In genomic region chr9:33136721-33137120, GRCh38 we compare ENCODE assay signal across 11 cellular contexts. TPM values are rescaled to one million over a fixed set of nuclear protein-coding genes. Genes with fewer than 3 reads are reported as not detected.
DNase-seq lines count a peak whose midpoint lies in the region; ATAC-seq and TF ChIP-seq lines count a peak whose summit lies in the region.
"Had no signal": no experiment of that assay in that cellular context is flagged by ENCODE, and none has a peak within 500 bp of the region (broad histone marks: within the 10 kb centered on the region; RNA-seq: fewer than 3 reads in every experiment).

No MANE protein-coding gene starts in this region.

- POLR2A ChIA-PET in IMR-90 (lab: Charles Lee; ENCODE audit: unreplicated experiment) = no interaction called here

- TF ChIP-seq CTCF in right atrium auricular region (IDR thresholded peaks at IDR 0.05) = no peak
- TF ChIP-seq CTCF in IMR-90 (conservative IDR thresholded peaks at IDR 0.05; ENCODE audit: low read depth, low read length) = no peak
- TF ChIP-seq CTCF in glutamatergic neuron (IDR thresholded peaks at IDR 0.05; ENCODE audit: partially characterized antibody, unreplicated experiment) = no peak
- TF ChIP-seq CTCF in lower lobe of right lung (IDR thresholded peaks at IDR 0.05) = no peak
- TF ChIP-seq CTCF in dorsolateral prefrontal cortex (IDR thresholded peaks at IDR 0.05 in 54 of 56, conservative IDR thresholded peaks at IDR 0.05 in 2 of 56; ENCODE audit: low read depth in 1 of 56, partially characterized antibody in 56 of 56) = no peak

- H2BK5ac ChIP-seq in IMR-90 (ENCODE audit: low read depth, low read length, poor library complexity, severe bottlenecking) = no peak overlapping the region

- H2BK20ac ChIP-seq in IMR-90 (ENCODE audit: low read depth, low read length) = no peak overlapping the region

- H3K9me3 Mint-ChIP-seq in immature natural killer cell (no peaks in the 10 kb centered on the region), glutamatergic neuron (ENCODE audit: unreplicated experiment) (peaks cover 5% of the 10 kb centered on the region)

- H3K9me3 ChIP-seq in right atrium auricular region = no peaks in the 10 kb centered on the region
- H3K9me3 ChIP-seq in IMR-90 (ENCODE audit: control insufficient read depth, insufficient read depth, low read length) = no peaks in the 10 kb centered on the region
- H3K9me3 ChIP-seq in lower lobe of right lung = no peaks in the 10 kb centered on the region
- H3K9me3 ChIP-seq: SJCRH30 had no signal

- H4K20me1 ChIP-seq in IMR-90 (ENCODE audit: insufficient read depth, low read length) = peaks cover 45% of the 10 kb centered on the region

- H3K36me3 ChIP-seq in right atrium auricular region (peaks cover 26% of the 10 kb centered on the region), IMR-90 (ENCODE audit: control insufficient read depth, insufficient read depth, low read length) (peaks cover 14% of the 10 kb centered on the region; the same call in 1 of the 2 replicates), lower lobe of right lung (peaks cover 33% of the 10 kb centered on the region)
- H3K36me3 ChIP-seq: SJCRH30 had no signal

- H2AK9ac ChIP-seq in IMR-90 (replicated peaks; ENCODE audit: low read depth, low read length, poor library complexity) = no peak overlapping the region

- H2AFZ ChIP-seq in IMR-90 (replicated peaks; ENCODE audit: low read length, poor library complexity) = no peak overlapping the region

- H2BK120ac ChIP-seq in IMR-90 (ENCODE audit: low read depth, low read length) = no peak overlapping the region

- H3K79me1 ChIP-seq in IMR-90 (ENCODE audit: low read depth in 1 of 2, low read length in 2 of 2) = peaks cover 47 to 86% of the 10 kb centered on the region in 2 experiments

- in situ Hi-C loops in IMR-90 (cut with MboI; ENCODE audit: low sequenced_read_pairs) = no loop called here

- H3K27me3 ChIP-seq in right atrium auricular region = no peaks in the 10 kb centered on the region
- no peaks in the 10 kb centered on the region for H3K27me3 ChIP-seq in IMR-90 (ENCODE audit: control insufficient read depth, insufficient read depth, low read length)
- no peaks in the 10 kb centered on the region for H3K27me3 ChIP-seq in lower lobe of right lung (ENCODE audit: low read depth)
- no peaks in the 10 kb centered on the region for H3K27me3 ChIP-seq in dorsolateral prefrontal cortex
- H3K27me3 ChIP-seq: SJCRH30 had no signal

- peaks cover 14 to 26% (median 17%) of the 10 kb centered on the region in 3 donors for H3K36me3 Mint-ChIP-seq in immature natural killer cell
- H3K36me3 Mint-ChIP-seq in glutamatergic neuron (ENCODE audit: unreplicated experiment) = no peaks in the 10 kb centered on the region

- H2BK15ac ChIP-seq in IMR-90 (ENCODE audit: low read depth, low read length) = no peak overlapping the region

- H3K56ac ChIP-seq in IMR-90 (ENCODE audit: extremely low read depth, insufficient read depth, low read length) = no peak overlapping the region

- 0 out of 2 replicates have a peak overlapping the region, but pooled peaks have one; percentile 6 for H3K14ac ChIP-seq in IMR-90 (replicated peaks; ENCODE audit: low read depth, low read length)

- H3K4me1 Mint-ChIP-seq in immature natural killer cell = peaks cover 89 to 94% of the 10 kb centered on the region in 2 donors
- peaks cover 9% of the 10 kb centered on the region for H3K4me1 Mint-ChIP-seq in glutamatergic neuron (ENCODE audit: low read depth, unreplicated experiment)

- no peak overlapping the region for H4K91ac ChIP-seq in IMR-90 (ENCODE audit: insufficient read depth, low read depth, low read length)

- H3K9ac ChIP-seq in IMR-90 (ENCODE audit: low read depth, low read length) = no peak overlapping the region

- ATAC-seq in left cardiac atrium (no peak), IMR-90 (ENCODE audit: low read depth) (no peak), lower lobe of right lung (no peak)

- H3K23ac ChIP-seq in IMR-90 (ENCODE audit: low read depth, low read length) = no peak overlapping the region

- H3K27ac ChIP-seq in right atrium auricular region (peak overlapping the region; percentile 49 to 65), IMR-90 (ENCODE audit: insufficient read depth, low read length) (no peak overlapping the region), lower lobe of right lung (no peak overlapping the region), dorsolateral prefrontal cortex (no peak overlapping the region)
- H3K27ac ChIP-seq: SJCRH30 had no signal

- H3K4me3 Mint-ChIP-seq in immature natural killer cell (peak overlapping the region; percentile 68 to 88 (median 77)), glutamatergic neuron (ENCODE audit: unreplicated experiment) (no peak overlapping the region)

- CTCF ChIA-PET in IMR-90 (lab: Yijun Ruan, JAX) = no interaction called here

- H3K18ac ChIP-seq in IMR-90 (ENCODE audit: low read depth, low read length) = no peak overlapping the region

- no peak overlapping the region for H3K4me3 ChIP-seq in right atrium auricular region
- H3K4me3 ChIP-seq in IMR-90 (ENCODE audit: insufficient read depth, low read depth, low read length) = no peak overlapping the region
- H3K4me3 ChIP-seq in lower lobe of right lung = no peak overlapping the region
- H3K4me3 ChIP-seq in dorsolateral prefrontal cortex = no peak overlapping the region
- H3K4me3 ChIP-seq: SJCRH30 had no signal

- BruUV-seq in IMR-90 (replicated peaks; lab: Mats Ljungman, UMichigan) = no TSS peak

- peaks cover 0 to 97% of the 10 kb centered on the region in 2 donors for H3K4me1 ChIP-seq in right atrium auricular region
- H3K4me1 ChIP-seq in IMR-90 (ENCODE audit: control insufficient read depth, insufficient read depth, low read length) = peaks cover 26% of the 10 kb centered on the region
- peaks cover 74% of the 10 kb centered on the region for H3K4me1 ChIP-seq in lower lobe of right lung

- no peak for TF ChIP-seq POLR2A in IMR-90 (IDR thresholded peaks at IDR 0.05; ENCODE audit: low read depth, low read length)

- DNase-seq in right atrium auricular region (ENCODE audit: low spot score) (no peak), left cardiac atrium (no peak), IMR-90 (no peak), immature natural killer cell (peak in 2 of 3 donors; percentile 35 to 50), ureter (ENCODE audit: low spot score) (peak; percentile 68), glutamatergic neuron (no peak), lower lobe of right lung (no peak), dorsolateral prefrontal cortex (no peak)
- DNase-seq: midbrain, NCI-H146, SJCRH30 had no signal

- H3K27me3 Mint-ChIP-seq in immature natural killer cell (ENCODE audit: low read depth in 3 of 3) = peaks cover 24 to 42% (median 30%) of the 10 kb centered on the region in 3 donors
- peaks cover 10% of the 10 kb centered on the region for H3K27me3 Mint-ChIP-seq in glutamatergic neuron (ENCODE audit: unreplicated experiment)

- H4K5ac ChIP-seq in IMR-90 (ENCODE audit: low read depth, low read length) = no peak overlapping the region

- TF ChIP-seq RAD21 in IMR-90 (IDR thresholded peaks at IDR 0.05; ENCODE audit: low read length) = no peak

- WGBS in IMR-90 (ENCODE audit: extremely low coverage in 2 of 2, insufficient read length in 1 of 2), 2 experiments = 80% methylated on average over 6 of the region's 7 CpGs; no CpG with 5 or more reads in 1 of the 2 experiments

- dilution Hi-C loops in IMR-90 (cut with HindIII; ENCODE audit: low sequenced_read_pairs, unreplicated experiment) = no loop called here

- H3K4me2 ChIP-seq in IMR-90 (ENCODE audit: low read depth, low read length) = no peak overlapping the region

- intact Hi-C loops in left cardiac atrium (cut with DNase I) = no loop called here
- intact Hi-C loops in IMR-90 (cut with micrococcal nuclease) = no loop called here
- intact Hi-C loops in lower lobe of right lung (cut with DNase I) = no loop called here
- intact Hi-C loops in dorsolateral prefrontal cortex (cut with DNase I) = loop anchor here in 1 of 2 donors (10.0 kb wide), 1 partner anchor 58 kb away; no protein-coding TSS in a partner anchor

- no peak overlapping the region for H2AK5ac ChIP-seq in IMR-90 (ENCODE audit: low read depth, low read length)

- H3K9me1 ChIP-seq in IMR-90 (ENCODE audit: insufficient read depth, low read length) = peaks cover 45% of the 10 kb centered on the region

- peak overlapping the region; percentile 94 to 99 (median 96) for H3K27ac Mint-ChIP-seq in immature natural killer cell
- H3K27ac Mint-ChIP-seq in glutamatergic neuron (ENCODE audit: unreplicated experiment) = no peak overlapping the region

- no peak overlapping the region for H4K8ac ChIP-seq in IMR-90 (ENCODE audit: low read depth in 2 of 2, low read length in 2 of 2)

- no peak overlapping the region for H3K4ac ChIP-seq in IMR-90 (ENCODE audit: low read depth, low read length)

TF ChIP-seq in IMR-90, 13 proteins besides CTCF, POLR2A, EP300 and RAD21:
- no peak for TF ChIP-seq RFX5 (IDR thresholded peaks at IDR 0.05; ENCODE audit: low read depth, low read length)
- no peak for TF ChIP-seq SMC3 (IDR thresholded peaks at IDR 0.05; ENCODE audit: low read depth, low read length)
- TF ChIP-seq CEBPB (IDR thresholded peaks at IDR 0.05; ENCODE audit: low read depth, low read length) = no peak
- TF ChIP-seq USF2 (IDR thresholded peaks at IDR 0.05; ENCODE audit: low read depth, low read length) = no peak
- TF ChIP-seq MAZ (IDR thresholded peaks at IDR 0.05; ENCODE audit: borderline replicate concordance, low read depth, low read length) = no peak
- no peak for TF ChIP-seq MAFK (IDR thresholded peaks at IDR 0.05; ENCODE audit: low read depth, low read length)
- TF ChIP-seq CHD1 (IDR thresholded peaks at IDR 0.05; ENCODE audit: low read depth, low read length) = no peak
TF ChIP-seq in IMR-90: peak in this region for 0.

RNA-seq across cellular contexts. Expression of gene B4GALT1, which starts 30.4 kb away (rescaled TPM):
- total RNA-seq in right atrium auricular region (10 to 100 TPM; 57.6 to 76.1 TPM), left cardiac atrium (100 to 1,000 TPM in 1 of 2 donors, 10 to 100 TPM in 1; 49.5 to 107 TPM), IMR-90 (2012; rRNA removed) (8.8 and 11.9 TPM in 2 replicates), ureter (107 TPM), glutamatergic neuron (ENCODE audit: unreplicated experiment) (5.4 TPM), lower lobe of right lung (72.0 TPM), dorsolateral prefrontal cortex (10 to 100 TPM in 8 of 120 experiments, 1 to 10 TPM in 112; 2.8 to 13.3 (median 6.0) TPM)
- polyA plus RNA-seq in IMR-90 (2012; rRNA removed) (37.6 and 37.8 TPM in 2 replicates), immature natural killer cell (10 to 100 TPM; 21.7 to 49.2 (median 44.2) TPM)
- 28.7 and 34.0 TPM in 2 replicates for polyA plus RNA-seq in IMR-90 (2012; cell fraction: cytosol; rRNA removed)
- 15.4 and 23.3 TPM in 2 replicates for polyA plus RNA-seq in IMR-90 (2012; cell fraction: nucleus; rRNA removed; ENCODE audit: low replicate concordance)

Comparison
In these comparisons a context has a peak if more than half of its experiments do, and no peak if none do; other contexts are left out.
1. DNase-seq: peak in immature natural killer cell (2 of 3) and ureter (single experiment); none in right atrium auricular region (single experiment), left cardiac atrium (single experiment), IMR-90 (single experiment), glutamatergic neuron (single experiment), lower lobe of right lung (single experiment) and dorsolateral prefrontal cortex (0 of 10).
2. H3K27ac ChIP-seq: peak in right atrium auricular region (2 of 2); none in IMR-90 (single experiment), lower lobe of right lung (single experiment) and dorsolateral prefrontal cortex (0 of 59).